ENCODE assay signal across 1 cellular context in genomic region chr2:234880551-234881211, GRCh38.
TF ChIP-seq lines count a peak whose summit lies in the region.

No MANE protein-coding gene starts in this region.

TF ChIP-seq in HEK293, 187 proteins besides CTCF, POLR2A, EP300 and RAD21 (continued from another document and continues in another):
- TF ChIP-seq PRDM6 (tag by site-specific recombination; IDR thresholded peaks at IDR 0.05) (peak; percentile 90), ELK4 (IDR thresholded peaks at IDR 0.05; ENCODE audit: borderline replicate concordance, low read depth, low read length) (no peak), ZNF292 (tag by site-specific recombination; IDR thresholded peaks at IDR 0.05; ENCODE audit: borderline replicate concordance, low read depth) (no peak), ZNF324 (tag by site-specific recombination; IDR thresholded peaks at IDR 0.05) (0 out of 2 replicates have a peak, but pooled peaks have one; percentile 38), SALL2 (tag by site-specific recombination; IDR thresholded peaks at IDR 0.05; ENCODE audit: borderline replicate concordance) (no peak), ZFP41 (tag by site-specific recombination; IDR thresholded peaks at IDR 0.05; ENCODE audit: borderline replicate concordance) (no peak), ZNF112 (tag by site-specific recombination; IDR thresholded peaks at IDR 0.05) (no peak), SP2 (tag by site-specific recombination; IDR thresholded peaks at IDR 0.05) (no peak; the same call in 1 of the 2 replicates), ZBTB1 (tag by site-specific recombination; IDR thresholded peaks at IDR 0.05) (peak; percentile 74; the same call in 1 of the 2 replicates), ZNF692 (tag by site-specific recombination; IDR thresholded peaks at IDR 0.05) (peak; percentile 30; the same call in 1 of the 2 replicates), ZBTB20 (tag by site-specific recombination; IDR thresholded peaks at IDR 0.05) (no peak), ZNF114 (tag by site-specific recombination; IDR thresholded peaks at IDR 0.05) (no peak), RBAK (tag by site-specific recombination; IDR thresholded peaks at IDR 0.05) (no peak), KLF9 (tag by site-specific recombination; IDR thresholded peaks at IDR 0.05; ENCODE audit: low read depth) (no peak; the same call in 1 of the 2 replicates), ZNF214 (tag by site-specific recombination; IDR thresholded peaks at IDR 0.05; ENCODE audit: borderline replicate concordance) (no peak), ZNF704 (tag by site-specific recombination; IDR thresholded peaks at IDR 0.05) (no peak), ZNF777 (tag by site-specific recombination; IDR thresholded peaks at IDR 0.05; ENCODE audit: borderline replicate concordance) (no peak), SETDB1 (IDR thresholded peaks at IDR 0.05; ENCODE audit: insufficient read length, low read length) (no peak), ZFHX2 (tag by site-specific recombination; conservative IDR thresholded peaks at IDR 0.05) (no peak), ZNF747 (tag by site-specific recombination; IDR thresholded peaks at IDR 0.05) (no peak), ZBTB44 (tag by site-specific recombination; IDR thresholded peaks at IDR 0.05) (peak; percentile 59; the same call in 1 of the 2 replicates), ZNF558 (tag by site-specific recombination; IDR thresholded peaks at IDR 0.05) (0 out of 2 replicates have a peak, but pooled peaks have one; percentile 62), ZNF549 (tag by site-specific recombination; IDR thresholded peaks at IDR 0.05) (no peak), ZNF211 (tag by site-specific recombination; IDR thresholded peaks at IDR 0.05; ENCODE audit: low read depth) (no peak), ZNF26 (tag by site-specific recombination; IDR thresholded peaks at IDR 0.05) (no peak), ZNF146 (tag by site-specific recombination; IDR thresholded peaks at IDR 0.05) (0 out of 2 replicates have a peak, but pooled peaks have one; percentile 13), ZNF792 (tag by site-specific recombination; IDR thresholded peaks at IDR 0.05) (no peak), ZSCAN16 (tag by site-specific recombination; IDR thresholded peaks at IDR 0.05) (no peak), ZNF221 (tag by site-specific recombination; IDR thresholded peaks at IDR 0.05; ENCODE audit: borderline replicate concordance) (no peak), ZNF521 (tag by site-specific recombination; IDR thresholded peaks at IDR 0.05) (no peak), GLI4 (tag by site-specific recombination; IDR thresholded peaks at IDR 0.05) (no peak), KLF8 (tag by site-specific recombination; IDR thresholded peaks at IDR 0.05) (peak; percentile 60), ZNF404 (tag by site-specific recombination; IDR thresholded peaks at IDR 0.05) (no peak), GFI1B (tag by site-specific recombination; IDR thresholded peaks at IDR 0.05) (peak; percentile 83), ZBTB48 (tag by site-specific recombination; IDR thresholded peaks at IDR 0.05) (no peak), HOXC10 (CRISPR knock-in tag; IDR thresholded peaks at IDR 0.05) (no peak), SP3 (tag by site-specific recombination; IDR thresholded peaks at IDR 0.05) (no peak), MEIS1 (CRISPR knock-in tag; IDR thresholded peaks at IDR 0.05; ENCODE audit: borderline replicate concordance) (no peak), TSHZ1 (tag by site-specific recombination; IDR thresholded peaks at IDR 0.05; ENCODE audit: borderline replicate concordance) (peak; percentile 94), ZNF138 (tag by site-specific recombination; IDR thresholded peaks at IDR 0.05; ENCODE audit: borderline replicate concordance) (no peak), ZNF768 (tag by site-specific recombination; IDR thresholded peaks at IDR 0.05) (no peak), ZXDB (tag by site-specific recombination; IDR thresholded peaks at IDR 0.05) (peak; percentile 89), ZNF169 (tag by site-specific recombination; IDR thresholded peaks at IDR 0.05) (no peak), PRDM2 (tag by site-specific recombination; IDR thresholded peaks at IDR 0.05; ENCODE audit: borderline replicate concordance) (no peak)
